11 cellular contexts compared by ENCODE assay signal in genomic region chr1:200388791-200389190, GRCh38.
"Had no signal": no experiment of that assay in that cellular context is flagged by ENCODE, and none has a peak within 500 bp of the region (broad histone marks: within the 10 kb centered on the region; RNA-seq: fewer than 3 reads in every experiment).

No MANE protein-coding gene starts in this region.

- ATAC-seq: activated T-cell treated with anti-CD3 and anti-CD28 coated beads, Interleukin-2, amount 50 U/mL, for 4 hours; esophagus mucosa; left colon; pancreas had no signal

- H3K9me3 Mint-ChIP-seq: activated CD4-positive, alpha-beta memory T cell treated with anti-CD3 and anti-CD28 coated beads for 36 hours; activated naive CD8-positive, alpha-beta T cell treated with anti-CD3 and anti-CD28 coated beads for 36 hours; activated T-cell treated with anti-CD3 and anti-CD28 coated beads, Interleukin-2, amount 50 U/mL, for 4 hours; nephron progenitor cell had no signal

- DNase-seq: activated CD4-positive, alpha-beta memory T cell treated with anti-CD3 and anti-CD28 coated beads for 36 hours; activated gamma-delta T cell treated with Interleukin-2 at 50 U/mL for 16 hours; activated naive CD8-positive, alpha-beta T cell treated with anti-CD3 and anti-CD28 coated beads for 36 hours; activated T-cell treated with anti-CD3 and anti-CD28 coated beads, Interleukin-2, amount 50 U/mL, for 4 hours; glutamatergic neuron; left colon; nephron progenitor cell; pancreas; retina; T-helper 9 cell had no signal

- H3K4me3 Mint-ChIP-seq: activated CD4-positive, alpha-beta memory T cell treated with anti-CD3 and anti-CD28 coated beads for 36 hours; activated naive CD8-positive, alpha-beta T cell treated with anti-CD3 and anti-CD28 coated beads for 36 hours; activated T-cell treated with anti-CD3 and anti-CD28 coated beads, Interleukin-2, amount 50 U/mL, for 4 hours; nephron progenitor cell had no signal

- H3K4me1 ChIP-seq: pancreas had no signal

- H3K27ac ChIP-seq: pancreas had no signal

- H3K27me3 ChIP-seq: pancreas had no signal

- H3K4me1 Mint-ChIP-seq: activated naive CD8-positive, alpha-beta T cell treated with anti-CD3 and anti-CD28 coated beads for 36 hours had no signal

- H3K36me3 ChIP-seq: pancreas had no signal

- H3K4me3 ChIP-seq: pancreas had no signal

- H3K36me3 Mint-ChIP-seq: activated CD4-positive, alpha-beta memory T cell treated with anti-CD3 and anti-CD28 coated beads for 36 hours; activated naive CD8-positive, alpha-beta T cell treated with anti-CD3 and anti-CD28 coated beads for 36 hours had no signal

- H3K9me3 ChIP-seq: pancreas had no signal

- H3K27me3 Mint-ChIP-seq: activated CD4-positive, alpha-beta memory T cell treated with anti-CD3 and anti-CD28 coated beads for 36 hours; activated naive CD8-positive, alpha-beta T cell treated with anti-CD3 and anti-CD28 coated beads for 36 hours had no signal

- H3K27ac Mint-ChIP-seq: activated CD4-positive, alpha-beta memory T cell treated with anti-CD3 and anti-CD28 coated beads for 36 hours; activated naive CD8-positive, alpha-beta T cell treated with anti-CD3 and anti-CD28 coated beads for 36 hours; nephron progenitor cell had no signal
